36 cellular contexts compared by ENCODE assay signal in genomic region chrX:111329370-111329769, GRCh38. TPM values are rescaled to one million over a fixed set of nuclear protein-coding genes. Genes with fewer than 3 reads are reported as not detected.
"Had no signal": no experiment of that assay in that cellular context is flagged by ENCODE, and none has a peak within 500 bp of the region (broad histone marks: within the 10 kb centered on the region; RNA-seq: fewer than 3 reads in every experiment).

No MANE protein-coding gene starts in this region.

- H3K27me3 ChIP-seq: MG63 had no signal

- DNase-seq: Karpas-422, Kasumi-1, MG63, MM.1S, MV-4-11, NCI-H1048, NCI-H1092, NCI-H1092 treated with DMSO at 0.1 percent for 48 hours, NCI-H1105, NCI-H1105 treated with DMSO at 0.1 percent for 48 hours, NCI-H1417, NCI-H1417 treated with DMSO at 0.1 percent for 48 hours, NCI-H1436, NCI-H1436 treated with DMSO at 0.1 percent for 48 hours, NCI-H146, NCI-H1694, NCI-H1694 treated with DMSO at 0.1 percent for 48 hours, NCI-H187, NCI-H187 treated with DMSO at 0.1 percent for 48 hours, NCI-H1930, NCI-H2029, NCI-H2029 treated with DMSO at 0.1 percent for 48 hours, NCI-H2081, NCI-H2081 treated with DMSO at 0.1 percent for 48 hours, NCI-H2107, NCI-H2171, NCI-H2171 treated with DMSO at 0.1 percent for 48 hours, NCI-H2227 treated with DMSO at 0.1 percent for 48 hours, NCI-H226, NCI-H345, NCI-H446, NCI-H446 treated with DMSO at 0.1 percent for 48 hours, NCI-H510A, NCI-H510A treated with DMSO at 0.1 percent for 48 hours had no signal

- H3K36me3 ChIP-seq: MG63 had no signal

- H3K9me3 ChIP-seq: MG63 had no signal

- H3K4me3 ChIP-seq: MG63 had no signal

RNA-seq across cellular contexts. Expression of gene CAPN6, which starts 59.1 kb away (rescaled TPM):
- total RNA-seq: LHCN-M2, M059J had no signal
